Comparison of ENCODE assay signal across 1 cellular context in the genomic region with DNA sequence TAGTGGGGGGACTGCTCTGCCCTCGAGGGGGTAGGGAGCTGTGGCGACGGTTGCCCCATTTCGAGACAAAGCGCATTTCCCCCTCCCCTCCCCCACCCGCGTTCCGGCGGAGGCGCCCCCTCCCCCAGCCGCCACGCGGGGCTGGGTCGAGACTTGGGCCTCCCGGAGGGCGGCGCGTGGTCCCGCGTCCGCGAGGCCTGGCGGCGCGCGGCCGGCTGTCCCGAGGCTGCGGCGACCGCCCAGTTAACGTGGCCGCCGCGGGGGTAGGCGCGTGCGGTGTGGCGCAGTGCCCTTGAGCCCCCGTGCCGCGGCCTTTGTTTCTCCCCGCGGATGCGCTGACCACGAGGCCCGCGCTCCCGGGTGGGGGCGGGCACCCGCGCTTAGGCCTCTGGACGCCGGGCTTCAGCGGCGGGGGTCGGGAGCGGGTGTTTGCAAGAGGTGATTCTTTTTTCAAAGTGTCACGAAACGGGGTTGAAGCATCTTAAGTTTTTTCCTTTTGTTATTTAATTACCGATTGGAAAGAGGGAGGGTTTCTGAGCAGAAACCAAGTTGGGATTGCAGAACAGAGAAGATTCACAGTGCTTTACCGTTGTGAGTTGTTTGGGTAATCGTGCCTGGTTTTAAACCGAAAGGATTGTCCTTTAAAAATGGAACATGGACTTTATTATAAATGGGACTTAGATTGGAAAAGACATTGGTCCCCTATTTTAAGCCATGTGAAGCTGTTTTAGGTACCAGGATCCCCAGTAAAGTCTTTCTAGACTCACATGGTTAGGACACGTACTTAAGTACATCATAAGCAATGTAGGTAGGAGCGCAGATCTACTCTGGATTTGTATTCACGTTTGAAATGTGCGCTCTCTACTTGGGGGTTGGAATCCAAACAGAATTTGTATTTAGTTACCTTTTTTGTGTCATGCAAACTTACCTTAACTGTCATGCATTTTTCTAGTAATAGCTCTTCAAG.
TF ChIP-seq lines count a peak whose summit lies in the region.

No MANE protein-coding gene starts in this region.

TF ChIP-seq in K562, 482 proteins besides CTCF, POLR2A, EP300 and RAD21 (continued from another document and continues in another):
- TF ChIP-seq, protein P1, sequence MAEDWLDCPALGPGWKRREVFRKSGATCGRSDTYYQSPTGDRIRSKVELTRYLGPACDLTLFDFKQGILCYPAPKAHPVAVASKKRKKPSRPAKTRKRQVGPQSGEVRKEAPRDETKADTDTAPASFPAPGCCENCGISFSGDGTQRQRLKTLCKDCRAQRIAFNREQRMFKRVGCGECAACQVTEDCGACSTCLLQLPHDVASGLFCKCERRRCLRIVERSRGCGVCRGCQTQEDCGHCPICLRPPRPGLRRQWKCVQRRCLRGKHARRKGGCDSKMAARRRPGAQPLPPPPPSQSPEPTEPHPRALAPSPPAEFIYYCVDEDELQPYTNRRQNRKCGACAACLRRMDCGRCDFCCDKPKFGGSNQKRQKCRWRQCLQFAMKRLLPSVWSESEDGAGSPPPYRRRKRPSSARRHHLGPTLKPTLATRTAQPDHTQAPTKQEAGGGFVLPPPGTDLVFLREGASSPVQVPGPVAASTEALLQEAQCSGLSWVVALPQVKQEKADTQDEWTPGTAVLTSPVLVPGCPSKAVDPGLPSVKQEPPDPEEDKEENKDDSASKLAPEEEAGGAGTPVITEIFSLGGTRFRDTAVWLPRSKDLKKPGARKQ (CRISPR knock-in tag; IDR thresholded peaks at IDR 0.05), result no peak
- TF ChIP-seq ETV5 (CRISPR knock-in tag; IDR thresholded peaks at IDR 0.05; ENCODE audit: low read depth) (no peak), KAT7 (CRISPR knock-in tag; IDR thresholded peaks at IDR 0.05; ENCODE audit: borderline replicate concordance) (peak; percentile 36; the same call in 1 of the 2 replicates), NBN (IDR thresholded peaks at IDR 0.05; ENCODE audit: low read depth) (no peak), ELF2 (CRISPR knock-in tag; IDR thresholded peaks at IDR 0.05) (no peak), NR2C1 (IDR thresholded peaks at IDR 0.05) (no peak), NR2C1 (tag; IDR thresholded peaks at IDR 0.05) (no peak), ZNF444 (CRISPR knock-in tag; IDR thresholded peaks at IDR 0.05) (no peak), TEAD1 (CRISPR knock-in tag; IDR thresholded peaks at IDR 0.05) (peak in 1 of 2 experiments; percentile 27; a peak in 1 of 4 replicates), GTF2F1 (IDR thresholded peaks at IDR 0.05; ENCODE audit: low read depth, low read length) (no peak), LCOR (CRISPR knock-in tag; IDR thresholded peaks at IDR 0.05) (no peak; the same call in 1 of the 2 replicates), ESRRA (IDR thresholded peaks at IDR 0.05; ENCODE audit: borderline replicate concordance, low read depth) (no peak), CCAR2 (IDR thresholded peaks at IDR 0.05; ENCODE audit: low read depth, low read length) (no peak), ZNF175 (CRISPR knock-in tag; IDR thresholded peaks at IDR 0.05; ENCODE audit: low read depth) (no peak), EWSR1 (IDR thresholded peaks at IDR 0.05; ENCODE audit: borderline replicate concordance, low read depth, partially characterized antibody) (no peak), ZKSCAN8 (CRISPR knock-in tag; IDR thresholded peaks at IDR 0.05) (no peak), DNMT1 (IDR thresholded peaks at IDR 0.05) (no peak), ZNF551 (CRISPR knock-in tag; IDR thresholded peaks at IDR 0.05) (no peak), ZNF436 (CRISPR knock-in tag; IDR thresholded peaks at IDR 0.05) (no peak), HOXB6 (CRISPR knock-in tag; IDR thresholded peaks at IDR 0.05; ENCODE audit: borderline replicate concordance) (no peak), SRSF3 (IDR thresholded peaks at IDR 0.05; ENCODE audit: insufficient read depth, low read length) (peak; percentile 8; the same call in 1 of the 2 replicates), TCFL5 (CRISPR knock-in tag; conservative IDR thresholded peaks at IDR 0.05) (no peak), BDP1 (IDR thresholded peaks at IDR 0.05; ENCODE audit: insufficient read depth, insufficient read length) (no peak), HNRNPK (IDR thresholded peaks at IDR 0.05; ENCODE audit: low read depth, low read length, poor library complexity, severe bottlenecking) (no peak), NFE2 (IDR thresholded peaks at IDR 0.05; ENCODE audit: low read depth) (no peak), MEF2A (IDR thresholded peaks at IDR 0.05; ENCODE audit: control insufficient read depth, low read depth, low read length) (no peak), TSC22D4 (tag; IDR thresholded peaks at IDR 0.05) (no peak), ZNF764 (CRISPR knock-in tag; IDR thresholded peaks at IDR 0.05; ENCODE audit: low read depth) (no peak), GATAD2B (IDR thresholded peaks at IDR 0.05; ENCODE audit: borderline replicate concordance) (no peak; the same call in 1 of the 2 replicates), MYC (IDR thresholded peaks at IDR 0.05; ENCODE audit: low read depth, low read length) (peak; percentile 91), MYC (CRISPR knock-in tag; IDR thresholded peaks at IDR 0.05; ENCODE audit: borderline replicate concordance, low read depth) (no peak), CBX5 (IDR thresholded peaks at IDR 0.05; ENCODE audit: borderline replicate concordance, low read depth) (no peak), SAFB (IDR thresholded peaks at IDR 0.05; ENCODE audit: borderline replicate concordance, low read depth, low read length) (peak; percentile 95; the same call in 1 of the 2 replicates), ZNF584 (CRISPR knock-in tag; IDR thresholded peaks at IDR 0.05; ENCODE audit: low read depth) (no peak), CBX8 (IDR thresholded peaks at IDR 0.05; ENCODE audit: borderline replicate concordance, extremely low read depth, low read depth, low read length, poor library complexity, severe bottlenecking) (no peak), FOXP1 (CRISPR knock-in tag; IDR thresholded peaks at IDR 0.05) (peak; percentile 62; the same call in 1 of the 2 replicates), RBFOX2 (IDR thresholded peaks at IDR 0.05; ENCODE audit: low read depth, low read length) (peak; percentile 87), SNRNP70 (optimal IDR thresholded peaks at IDR 0.05; ENCODE audit: low read depth, low read length) (no peak), NR3C1 (CRISPR knock-in tag; IDR thresholded peaks at IDR 0.05) (no peak), ZNF217 (CRISPR knock-in tag; IDR thresholded peaks at IDR 0.05) (no peak), MCM5 (IDR thresholded peaks at IDR 0.05; ENCODE audit: low read depth) (no peak), PHF8 (IDR thresholded peaks at IDR 0.05; ENCODE audit: borderline replicate concordance, low read length) (no peak; the same call in 1 of the 2 replicates), STAT5A (IDR thresholded peaks at IDR 0.05; ENCODE audit: borderline replicate concordance, low read length) (no peak), NFIX (CRISPR knock-in tag; IDR thresholded peaks at IDR 0.05; ENCODE audit: low read depth) (no peak), TAF9B (IDR thresholded peaks at IDR 0.05; ENCODE audit: partially characterized antibody) (no peak), CXXC5 (CRISPR knock-in tag; IDR thresholded peaks at IDR 0.05) (0 out of 2 replicates have a peak, but pooled peaks have one; percentile 44), NCOR1 (IDR thresholded peaks at IDR 0.05) (0 out of 2 replicates have a peak, but pooled peaks have one; percentile 17), GABPB1 (CRISPR knock-in tag; IDR thresholded peaks at IDR 0.05) (no peak), ZFX (CRISPR knock-in tag; IDR thresholded peaks at IDR 0.05) (peak; percentile 67), NFYB (IDR thresholded peaks at IDR 0.05; ENCODE audit: extremely low read depth, insufficient read length) (no peak), ELF4 (CRISPR knock-in tag; IDR thresholded peaks at IDR 0.05) (no peak), E2F3 (CRISPR knock-in tag; IDR thresholded peaks at IDR 0.05) (no peak)
- TF ChIP-seq, protein P2, sequence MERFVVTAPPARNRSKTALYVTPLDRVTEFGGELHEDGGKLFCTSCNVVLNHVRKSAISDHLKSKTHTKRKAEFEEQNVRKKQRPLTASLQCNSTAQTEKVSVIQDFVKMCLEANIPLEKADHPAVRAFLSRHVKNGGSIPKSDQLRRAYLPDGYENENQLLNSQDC (CRISPR knock-in tag; IDR thresholded peaks at IDR 0.05), result no peak
- TF ChIP-seq, protein P3, sequence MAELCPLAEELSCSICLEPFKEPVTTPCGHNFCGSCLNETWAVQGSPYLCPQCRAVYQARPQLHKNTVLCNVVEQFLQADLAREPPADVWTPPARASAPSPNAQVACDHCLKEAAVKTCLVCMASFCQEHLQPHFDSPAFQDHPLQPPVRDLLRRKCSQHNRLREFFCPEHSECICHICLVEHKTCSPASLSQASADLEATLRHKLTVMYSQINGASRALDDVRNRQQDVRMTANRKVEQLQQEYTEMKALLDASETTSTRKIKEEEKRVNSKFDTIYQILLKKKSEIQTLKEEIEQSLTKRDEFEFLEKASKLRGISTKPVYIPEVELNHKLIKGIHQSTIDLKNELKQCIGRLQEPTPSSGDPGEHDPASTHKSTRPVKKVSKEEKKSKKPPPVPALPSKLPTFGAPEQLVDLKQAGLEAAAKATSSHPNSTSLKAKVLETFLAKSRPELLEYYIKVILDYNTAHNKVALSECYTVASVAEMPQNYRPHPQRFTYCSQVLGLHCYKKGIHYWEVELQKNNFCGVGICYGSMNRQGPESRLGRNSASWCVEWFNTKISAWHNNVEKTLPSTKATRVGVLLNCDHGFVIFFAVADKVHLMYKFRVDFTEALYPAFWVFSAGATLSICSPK (IDR thresholded peaks at IDR 0.05; ENCODE audit: borderline replicate concordance), result no peak
- TF ChIP-seq, protein P4, sequence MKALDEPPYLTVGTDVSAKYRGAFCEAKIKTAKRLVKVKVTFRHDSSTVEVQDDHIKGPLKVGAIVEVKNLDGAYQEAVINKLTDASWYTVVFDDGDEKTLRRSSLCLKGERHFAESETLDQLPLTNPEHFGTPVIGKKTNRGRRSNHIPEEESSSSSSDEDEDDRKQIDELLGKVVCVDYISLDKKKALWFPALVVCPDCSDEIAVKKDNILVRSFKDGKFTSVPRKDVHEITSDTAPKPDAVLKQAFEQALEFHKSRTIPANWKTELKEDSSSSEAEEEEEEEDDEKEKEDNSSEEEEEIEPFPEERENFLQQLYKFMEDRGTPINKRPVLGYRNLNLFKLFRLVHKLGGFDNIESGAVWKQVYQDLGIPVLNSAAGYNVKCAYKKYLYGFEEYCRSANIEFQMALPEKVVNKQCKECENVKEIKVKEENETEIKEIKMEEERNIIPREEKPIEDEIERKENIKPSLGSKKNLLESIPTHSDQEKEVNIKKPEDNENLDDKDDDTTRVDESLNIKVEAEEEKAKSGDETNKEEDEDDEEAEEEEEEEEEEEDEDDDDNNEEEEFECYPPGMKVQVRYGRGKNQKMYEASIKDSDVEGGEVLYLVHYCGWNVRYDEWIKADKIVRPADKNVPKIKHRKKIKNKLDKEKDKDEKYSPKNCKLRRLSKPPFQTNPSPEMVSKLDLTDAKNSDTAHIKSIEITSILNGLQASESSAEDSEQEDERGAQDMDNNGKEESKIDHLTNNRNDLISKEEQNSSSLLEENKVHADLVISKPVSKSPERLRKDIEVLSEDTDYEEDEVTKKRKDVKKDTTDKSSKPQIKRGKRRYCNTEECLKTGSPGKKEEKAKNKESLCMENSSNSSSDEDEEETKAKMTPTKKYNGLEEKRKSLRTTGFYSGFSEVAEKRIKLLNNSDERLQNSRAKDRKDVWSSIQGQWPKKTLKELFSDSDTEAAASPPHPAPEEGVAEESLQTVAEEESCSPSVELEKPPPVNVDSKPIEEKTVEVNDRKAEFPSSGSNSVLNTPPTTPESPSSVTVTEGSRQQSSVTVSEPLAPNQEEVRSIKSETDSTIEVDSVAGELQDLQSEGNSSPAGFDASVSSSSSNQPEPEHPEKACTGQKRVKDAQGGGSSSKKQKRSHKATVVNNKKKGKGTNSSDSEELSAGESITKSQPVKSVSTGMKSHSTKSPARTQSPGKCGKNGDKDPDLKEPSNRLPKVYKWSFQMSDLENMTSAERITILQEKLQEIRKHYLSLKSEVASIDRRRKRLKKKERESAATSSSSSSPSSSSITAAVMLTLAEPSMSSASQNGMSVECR (CRISPR knock-in tag; IDR thresholded peaks at IDR 0.05), result 0 out of 2 replicates have a peak, but pooled peaks have one; percentile 15
- TF ChIP-seq, protein P5, sequence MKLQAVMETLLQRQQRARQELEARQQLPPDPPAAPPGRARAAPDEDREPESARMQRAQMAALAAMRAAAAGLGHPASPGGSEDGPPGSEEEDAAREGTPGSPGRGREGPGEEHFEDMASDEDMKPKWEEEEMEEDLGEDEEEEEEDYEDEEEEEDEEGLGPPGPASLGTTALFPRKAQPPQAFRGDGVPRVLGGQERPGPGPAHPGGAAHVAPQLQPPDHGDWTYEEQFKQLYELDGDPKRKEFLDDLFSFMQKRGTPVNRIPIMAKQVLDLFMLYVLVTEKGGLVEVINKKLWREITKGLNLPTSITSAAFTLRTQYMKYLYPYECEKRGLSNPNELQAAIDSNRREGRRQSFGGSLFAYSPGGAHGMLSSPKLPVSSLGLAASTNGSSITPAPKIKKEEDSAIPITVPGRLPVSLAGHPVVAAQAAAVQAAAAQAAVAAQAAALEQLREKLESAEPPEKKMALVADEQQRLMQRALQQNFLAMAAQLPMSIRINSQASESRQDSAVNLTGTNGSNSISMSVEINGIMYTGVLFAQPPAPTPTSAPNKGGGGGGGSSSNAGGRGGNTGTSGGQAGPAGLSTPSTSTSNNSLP (IDR thresholded peaks at IDR 0.05; ENCODE audit: borderline replicate concordance, low read depth, low read length), result no peak
- TF ChIP-seq, protein P6, sequence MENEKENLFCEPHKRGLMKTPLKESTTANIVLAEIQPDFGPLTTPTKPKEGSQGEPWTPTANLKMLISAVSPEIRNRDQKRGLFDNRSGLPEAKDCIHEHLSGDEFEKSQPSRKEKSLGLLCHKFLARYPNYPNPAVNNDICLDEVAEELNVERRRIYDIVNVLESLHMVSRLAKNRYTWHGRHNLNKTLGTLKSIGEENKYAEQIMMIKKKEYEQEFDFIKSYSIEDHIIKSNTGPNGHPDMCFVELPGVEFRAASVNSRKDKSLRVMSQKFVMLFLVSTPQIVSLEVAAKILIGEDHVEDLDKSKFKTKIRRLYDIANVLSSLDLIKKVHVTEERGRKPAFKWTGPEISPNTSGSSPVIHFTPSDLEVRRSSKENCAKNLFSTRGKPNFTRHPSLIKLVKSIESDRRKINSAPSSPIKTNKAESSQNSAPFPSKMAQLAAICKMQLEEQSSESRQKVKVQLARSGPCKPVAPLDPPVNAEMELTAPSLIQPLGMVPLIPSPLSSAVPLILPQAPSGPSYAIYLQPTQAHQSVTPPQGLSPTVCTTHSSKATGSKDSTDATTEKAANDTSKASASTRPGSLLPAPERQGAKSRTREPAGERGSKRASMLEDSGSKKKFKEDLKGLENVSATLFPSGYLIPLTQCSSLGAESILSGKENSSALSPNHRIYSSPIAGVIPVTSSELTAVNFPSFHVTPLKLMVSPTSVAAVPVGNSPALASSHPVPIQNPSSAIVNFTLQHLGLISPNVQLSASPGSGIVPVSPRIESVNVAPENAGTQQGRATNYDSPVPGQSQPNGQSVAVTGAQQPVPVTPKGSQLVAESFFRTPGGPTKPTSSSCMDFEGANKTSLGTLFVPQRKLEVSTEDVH (IDR thresholded peaks at IDR 0.05; ENCODE audit: low read depth, partially characterized antibody), result no peak
